Comparison of ENCODE assay signal across 15 cellular contexts in the genomic region with DNA sequence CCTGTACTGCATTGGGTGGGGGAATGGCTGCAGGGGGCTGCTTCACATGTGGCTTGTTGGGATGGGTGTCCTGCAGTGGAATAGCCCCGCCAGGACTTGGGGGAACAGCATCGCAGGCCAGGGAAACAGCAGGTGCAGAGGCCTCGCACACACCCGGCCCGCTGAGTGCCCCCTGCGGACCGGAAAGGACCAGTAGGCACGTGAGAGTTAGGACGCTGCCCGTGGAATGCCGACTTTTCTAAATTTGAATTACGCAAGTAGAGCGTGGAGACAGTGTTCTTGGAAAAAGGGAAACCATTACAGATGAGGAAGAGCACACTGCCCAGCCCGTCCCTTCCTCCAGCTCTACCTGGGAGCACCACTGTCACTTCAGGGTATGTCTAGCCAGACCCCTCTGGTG. TPM values are rescaled to one million over a fixed set of nuclear protein-coding genes. Genes with fewer than 3 reads are reported as not detected.
A peak's percentile ranks its signal among the peaks of the same experiment; 100 is the strongest.
DNase-seq lines count a peak whose midpoint lies in the region; ATAC-seq and TF ChIP-seq lines count a peak whose summit lies in the region.
"Had no signal": no experiment of that assay in that cellular context is flagged by ENCODE, and none has a peak within 500 bp of the region (broad histone marks: within the 10 kb centered on the region; RNA-seq: fewer than 3 reads in every experiment).

No MANE protein-coding gene starts in this region.

- DNase-seq in CD8-positive, alpha-beta T cell = no peak
- no peak for DNase-seq in activated naive CD8-positive, alpha-beta T cell treated with anti-CD3 and anti-CD28 coated beads for 36 hours
- no peak for DNase-seq in naive thymus-derived CD4-positive, alpha-beta T cell
- DNase-seq in NCI-H2081 (lab: John Stamatoyannopoulos, UW) = no peak
- DNase-seq in NCI-H510A treated with DMSO at 0.1 percent for 48 hours (lab: John Stamatoyannopoulos, UW) = no peak
- DNase-seq: activated naive CD4-positive, alpha-beta T cell treated with Interleukin-2 at 50 U/mL for 16 hours; effector CD4-positive, alpha-beta T cell; Kasumi-1; PC-3 had no signal

- no peak overlapping the region for H3K4me3 ChIP-seq in BLaER1
- no peak overlapping the region for H3K4me3 ChIP-seq in CD8-positive, alpha-beta T cell (ENCODE audit: low read depth, low read length)
- no peak overlapping the region for H3K4me3 ChIP-seq in naive thymus-derived CD4-positive, alpha-beta T cell (ENCODE audit: low read length)
- H3K4me3 ChIP-seq: mucosa of descending colon had no signal

- no peaks in the 10 kb centered on the region for H3K27me3 ChIP-seq in BLaER1
- H3K27me3 ChIP-seq in CD8-positive, alpha-beta T cell (ENCODE audit: insufficient read depth, low read length) = no peaks in the 10 kb centered on the region
- H3K27me3 ChIP-seq in naive thymus-derived CD4-positive, alpha-beta T cell (ENCODE audit: control insufficient read depth in 2 of 2, insufficient read depth in 2 of 2, low read length in 2 of 2) = no peaks in the 10 kb centered on the region

- H3K4me3 Mint-ChIP-seq in CD8-positive, alpha-beta T cell = no peak overlapping the region
- no peak overlapping the region for H3K4me3 Mint-ChIP-seq in activated naive CD8-positive, alpha-beta T cell treated with anti-CD3 and anti-CD28 coated beads for 36 hours
- peak overlapping the region in 3 of 10 donors; percentile 25 to 51 (median 47) for H3K4me3 Mint-ChIP-seq in naive thymus-derived CD4-positive, alpha-beta T cell

- intact Hi-C loops in CD8-positive, alpha-beta T cell (cut with DNase I, micrococcal nuclease) = no loop called here
- intact Hi-C loops in naive thymus-derived CD4-positive, alpha-beta T cell (cut with micrococcal nuclease) = no loop called here

- no peak for ATAC-seq in CD8-positive, alpha-beta T cell
- no peak for ATAC-seq in naive thymus-derived CD4-positive, alpha-beta T cell
- no peak for ATAC-seq in activated CD4-positive, CD25-positive, alpha-beta regulatory T cell treated with anti-CD3 and anti-CD28 coated beads, Interleukin-2, amount 50 U/mL, for 24 hours
- no peak for ATAC-seq in GM19397 (IDR thresholded peaks at IDR 0.05; ENCODE audit: unreplicated experiment)
- ATAC-seq: mucosa of descending colon, SK-N-SH treated with all-trans-retinoic acid at 6 μM for 48 hours had no signal

- H3K27me3 Mint-ChIP-seq in CD8-positive, alpha-beta T cell (ENCODE audit: low read depth) = no peaks in the 10 kb centered on the region
- no peaks in the 10 kb centered on the region for H3K27me3 Mint-ChIP-seq in activated naive CD8-positive, alpha-beta T cell treated with anti-CD3 and anti-CD28 coated beads for 36 hours
- H3K27me3 Mint-ChIP-seq in naive thymus-derived CD4-positive, alpha-beta T cell = no peaks in the 10 kb centered on the region

- peaks cover 26% of the 10 kb centered on the region for H3K36me3 Mint-ChIP-seq in CD8-positive, alpha-beta T cell
- peaks cover 22% of the 10 kb centered on the region for H3K36me3 Mint-ChIP-seq in activated naive CD8-positive, alpha-beta T cell treated with anti-CD3 and anti-CD28 coated beads for 36 hours
- peaks cover 4 to 21% (median 15%) of the 10 kb centered on the region in 5 donors for H3K36me3 Mint-ChIP-seq in naive thymus-derived CD4-positive, alpha-beta T cell

- POLR2A ChIA-PET in CD8-positive, alpha-beta T cell (lab: Charles Lee) = no interaction called here
- POLR2A ChIA-PET in naive thymus-derived CD4-positive, alpha-beta T cell (lab: Charles Lee) = interaction anchor here (0.6 kb wide), 1 partner anchor 565 kb away, joined by 3 read pairs; no protein-coding TSS in a partner anchor

- H3K4me1 Mint-ChIP-seq in CD8-positive, alpha-beta T cell (ENCODE audit: low read depth) = peaks cover 58% of the 10 kb centered on the region
- H3K4me1 Mint-ChIP-seq in activated naive CD8-positive, alpha-beta T cell treated with anti-CD3 and anti-CD28 coated beads for 36 hours = peaks cover 40% of the 10 kb centered on the region
- H3K4me1 Mint-ChIP-seq in naive thymus-derived CD4-positive, alpha-beta T cell = peaks cover 31 to 75% (median 62%) of the 10 kb centered on the region in 7 donors

- no peak for TF ChIP-seq CTCF in CD8-positive, alpha-beta T cell (IDR thresholded peaks at IDR 0.05)

- H3K36me3 ChIP-seq in BLaER1 = peaks cover 33% of the 10 kb centered on the region; the same call in 1 of the 2 replicates
- no peaks in the 10 kb centered on the region for H3K36me3 ChIP-seq in CD8-positive, alpha-beta T cell (ENCODE audit: insufficient read depth, low read length)
- H3K36me3 ChIP-seq in naive thymus-derived CD4-positive, alpha-beta T cell (ENCODE audit: control insufficient read depth in 2 of 3, insufficient read depth in 3 of 3, low read length in 3 of 3) = peaks cover 0 to 6% (median 0%) of the 10 kb centered on the region in 3 experiments

- peak overlapping the region; percentile 93 for H3K27ac ChIP-seq in BLaER1
- H3K27ac ChIP-seq in CD8-positive, alpha-beta T cell (ENCODE audit: low read depth, low read length) = no peak overlapping the region
- no peak overlapping the region for H3K27ac ChIP-seq in naive thymus-derived CD4-positive, alpha-beta T cell (ENCODE audit: low read depth, low read length)
- H3K27ac ChIP-seq: parathyroid adenoma had no signal

- peaks cover 100% of the 10 kb centered on the region for H3K4me1 ChIP-seq in BLaER1
- peaks cover 39% of the 10 kb centered on the region for H3K4me1 ChIP-seq in CD8-positive, alpha-beta T cell (ENCODE audit: insufficient read depth, low read length)
- H3K4me1 ChIP-seq in naive thymus-derived CD4-positive, alpha-beta T cell (ENCODE audit: control insufficient read depth in 2 of 2, insufficient read depth in 2 of 2, low read length in 2 of 2) = peaks cover 23 to 24% of the 10 kb centered on the region in 2 donors
- H3K4me1 ChIP-seq: parathyroid adenoma had no signal

- H4K20me1 ChIP-seq in BLaER1 = 0 out of 2 replicates have a peak, but pooled peaks cover 5% of the 10 kb centered on the region

- CTCF ChIA-PET in CD8-positive, alpha-beta T cell (lab: Charles Lee) = interaction anchor here (1.4 to 2.6 kb wide), 2 partner anchors 12 to 41 kb away, joined by 6 to 22 read pairs; a partner anchor contains a TSS
- CTCF ChIA-PET in naive thymus-derived CD4-positive, alpha-beta T cell (lab: Charles Lee) = no interaction called here

- H3K27ac Mint-ChIP-seq in CD8-positive, alpha-beta T cell = peak overlapping the region; percentile 98
- H3K27ac Mint-ChIP-seq in activated naive CD8-positive, alpha-beta T cell treated with anti-CD3 and anti-CD28 coated beads for 36 hours = peak overlapping the region; percentile 20
- H3K27ac Mint-ChIP-seq in naive thymus-derived CD4-positive, alpha-beta T cell = peak overlapping the region in 7 of 9 donors; percentile 30 to 99 (median 95)

- peak overlapping the region; percentile 79 for H3K9ac ChIP-seq in BLaER1
- H3K9ac ChIP-seq: parathyroid adenoma had no signal

- H3K4me2 ChIP-seq in BLaER1 = peak overlapping the region; percentile 95

- no peaks in the 10 kb centered on the region for H3K9me3 ChIP-seq in BLaER1
- H3K9me3 ChIP-seq in CD8-positive, alpha-beta T cell (ENCODE audit: low read length) = no peaks in the 10 kb centered on the region
- H3K9me3 ChIP-seq in naive thymus-derived CD4-positive, alpha-beta T cell (ENCODE audit: control insufficient read depth in 2 of 3, low read length in 3 of 3) = no peaks in the 10 kb centered on the region
- H3K9me3 ChIP-seq: mucosa of descending colon had no signal

- no peaks in the 10 kb centered on the region for H3K9me3 Mint-ChIP-seq in CD8-positive, alpha-beta T cell
- H3K9me3 Mint-ChIP-seq in activated naive CD8-positive, alpha-beta T cell treated with anti-CD3 and anti-CD28 coated beads for 36 hours = no peaks in the 10 kb centered on the region
- H3K9me3 Mint-ChIP-seq in naive thymus-derived CD4-positive, alpha-beta T cell = no peaks in the 10 kb centered on the region

RNA-seq across cellular contexts. Expression of a gene that starts 11.5 kb away (rescaled TPM):
- 100 to 1,000 TPM; 309 to 337 TPM for total RNA-seq in CD8-positive, alpha-beta T cell
- total RNA-seq in activated naive CD8-positive, alpha-beta T cell treated with anti-CD3 and anti-CD28 coated beads for 36 hours = 100 to 1,000 TPM; 127 to 133 TPM
- total RNA-seq in naive thymus-derived CD4-positive, alpha-beta T cell = 100 to 1,000 TPM; 238 to 340 (median 269) TPM
- polyA plus RNA-seq in naive thymus-derived CD4-positive, alpha-beta T cell = 100 to 1,000 TPM in 1 of 2 donors, 10 to 100 TPM in 1; 49.1 to 111 TPM

RNA-seq across cellular contexts. Expression of a gene that starts 28.2 kb away (rescaled TPM):
- total RNA-seq in CD8-positive, alpha-beta T cell = 10 to 100 TPM; 47.3 to 52.1 TPM
- 10 to 100 TPM; 66.6 to 71.5 TPM for total RNA-seq in activated naive CD8-positive, alpha-beta T cell treated with anti-CD3 and anti-CD28 coated beads for 36 hours
- total RNA-seq in naive thymus-derived CD4-positive, alpha-beta T cell = 10 to 100 TPM; 36.1 to 63.4 (median 54.9) TPM
- polyA plus RNA-seq in naive thymus-derived CD4-positive, alpha-beta T cell = 10 to 100 TPM; 38.0 to 41.8 TPM

Comparison
In these comparisons a context has a peak if more than half of its experiments do, and no peak if none do; other contexts are left out.
1. H3K27ac Mint-ChIP-seq: peak in every context shown above with its lines; median percentile 98 in CD8-positive, alpha-beta T cell; 95 in naive thymus-derived CD4-positive, alpha-beta T cell; 20 in activated naive CD8-positive, alpha-beta T cell treated with anti-CD3 and anti-CD28 coated beads for 36 hours.